In genomic region chrX:71998836-71999509, GRCh38 we compare ENCODE assay signal across 8 cellular contexts.
DNase-seq lines count a peak whose midpoint lies in the region; ATAC-seq and TF ChIP-seq lines count a peak whose summit lies in the region.

No MANE protein-coding gene starts in this region.

- no peak overlapping the region for H3K27ac Mint-ChIP-seq in HFFc6

- H3K4me1 Mint-ChIP-seq in HFFc6 (ENCODE audit: low read depth), result peaks cover 36% of the 10 kb centered on the region

- no peaks in the 10 kb centered on the region for H3K9me3 Mint-ChIP-seq in HFFc6

- H3K36me3 ChIP-seq in uterus, result no peaks in the 10 kb centered on the region

- no peak for ATAC-seq in HG02763 (IDR thresholded peaks at IDR 0.05; ENCODE audit: unreplicated experiment)

- no peaks in the 10 kb centered on the region for H3K4me1 ChIP-seq in uterus

- H3K9me3 ChIP-seq in uterus, result no peaks in the 10 kb centered on the region

- intact Hi-C loops in uterus (cut with DNase I; ENCODE audit: low total_unique reads), result no loop called here

- H3K27me3 ChIP-seq in uterus, result no peaks in the 10 kb centered on the region

- TF ChIP-seq CTCF in HFFc6 (IDR thresholded peaks at IDR 0.05), result peak; percentile 78
- peak; percentile 50 to 53 (median 52) for TF ChIP-seq CTCF in uterus (IDR thresholded peaks at IDR 0.05)

- no peak overlapping the region for H3K4me3 Mint-ChIP-seq in HFFc6

- no peak overlapping the region for H3K4me3 ChIP-seq in uterus

- peak; percentile 22 for DNase-seq in NCI-H1436 (lab: John Stamatoyannopoulos, UW)
- DNase-seq in NCI-H1436 treated with DMSO at 0.1 percent for 48 hours (lab: John Stamatoyannopoulos, UW), result no peak
- peak; percentile 8 for DNase-seq in HFFc6
- peak; percentile 42 for DNase-seq in SK-N-DZ (ENCODE audit: low spot score)
- DNase-seq in central memory CD4-positive, alpha-beta T cell, result peak; percentile 33
- DNase-seq in medulla oblongata (ENCODE audit: extremely low spot score), result peak; percentile 38
- DNase-seq in uterus, result peak in 1 of 2 donors; percentile 43

- H3K27me3 Mint-ChIP-seq in HFFc6 (ENCODE audit: insufficient read depth), result peaks cover 9% of the 10 kb centered on the region

- no peak for TF ChIP-seq POLR2A in uterus (IDR thresholded peaks at IDR 0.05)

- no peak overlapping the region for H3K27ac ChIP-seq in uterus

- H3K36me3 Mint-ChIP-seq in HFFc6 (ENCODE audit: low read depth), result no peaks in the 10 kb centered on the region
